Comparison of ENCODE assay signal across 23 cellular contexts in the genomic region with DNA sequence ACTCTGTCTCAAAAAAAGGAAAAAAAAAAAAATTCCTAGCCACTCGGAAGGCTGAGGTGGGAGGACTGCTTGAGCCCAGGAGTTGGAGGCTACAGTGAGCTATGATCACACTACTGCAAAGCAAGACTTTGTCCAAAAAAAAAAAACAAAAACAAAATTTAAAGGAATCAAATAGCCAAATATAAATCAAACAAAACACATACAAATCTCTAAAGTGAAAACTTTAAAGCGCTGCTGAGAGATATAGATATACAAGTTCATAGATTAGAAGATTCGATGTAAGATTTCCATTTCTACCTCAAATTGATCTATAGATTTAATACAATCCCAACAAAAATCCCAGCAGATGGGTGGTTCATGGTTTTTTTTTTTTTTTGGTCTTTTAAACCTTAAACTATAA.
DNase-seq lines count a peak whose midpoint lies in the region; ATAC-seq and TF ChIP-seq lines count a peak whose summit lies in the region.
"Had no signal": no experiment of that assay in that cellular context is flagged by ENCODE, and none has a peak within 500 bp of the region (broad histone marks: within the 10 kb centered on the region; RNA-seq: fewer than 3 reads in every experiment).

No MANE protein-coding gene starts in this region.

- H3K4me1 Mint-ChIP-seq in CD4-positive, CD25-positive, alpha-beta regulatory T cell: peaks cover 24 to 36% (median 29%) of the 10 kb centered on the region in 4 donors
- H3K4me1 Mint-ChIP-seq in T-helper 17 cell (peaks cover 20% of the 10 kb centered on the region), endodermal cell (no peaks in the 10 kb centered on the region)
- H3K4me1 Mint-ChIP-seq: B cell had no signal

- H3K27me3 ChIP-seq in CD4-positive, CD25-positive, alpha-beta regulatory T cell (ENCODE audit: control insufficient read depth, insufficient read depth, low read length): no peaks in the 10 kb centered on the region
- H3K27me3 ChIP-seq in endodermal cell (ENCODE audit: control insufficient read depth, insufficient read depth, low read length, poor library complexity, severe bottlenecking) (no peaks in the 10 kb centered on the region), esophagus muscularis mucosa (no peaks in the 10 kb centered on the region)
- H3K27me3 ChIP-seq: BLaER1 treated with 17β-estradiol and CSF1 and Interleukin-3, amounts not matched to agents 10 nM and 100 nM had no signal

- peak overlapping the region in 2 of 3 donors; percentile 15 to 23 for H3K27ac Mint-ChIP-seq in CD4-positive, CD25-positive, alpha-beta regulatory T cell
- H3K27ac Mint-ChIP-seq in T-helper 17 cell (peak overlapping the region; percentile 54), endodermal cell (no peak overlapping the region)
- H3K27ac Mint-ChIP-seq: B cell had no signal

- peaks cover 0 to 5% (median 0%) of the 10 kb centered on the region in 7 donors for H3K9me3 Mint-ChIP-seq in CD4-positive, CD25-positive, alpha-beta regulatory T cell
- H3K9me3 Mint-ChIP-seq in endodermal cell: peaks cover 31% of the 10 kb centered on the region
- H3K9me3 Mint-ChIP-seq: CD8-positive, alpha-beta memory T cell had no signal

- no peak for ATAC-seq in CD4-positive, CD25-positive, alpha-beta regulatory T cell (ENCODE audit: low read depth in 2 of 2)
- ATAC-seq in T-helper 17 cell (no peak), HG03280 (IDR thresholded peaks at IDR 0.05; ENCODE audit: unreplicated experiment) (no peak)
- ATAC-seq: A549, GM12878 had no signal

- no peak overlapping the region for H3K4me3 Mint-ChIP-seq in CD4-positive, CD25-positive, alpha-beta regulatory T cell
- H3K4me3 Mint-ChIP-seq in T-helper 17 cell (no peak overlapping the region), endodermal cell (no peak overlapping the region)
- H3K4me3 Mint-ChIP-seq: B cell; CD4-positive, alpha-beta memory T cell; CD8-positive, alpha-beta memory T cell had no signal

- intact Hi-C loops in esophagus muscularis mucosa (cut with DNase I): no loop called here

- WGBS in endodermal cell (ENCODE audit: insufficient coverage in 1 of 2, insufficient read length in 1 of 2), 2 experiments: 100% methylated on average over 1 to 2 of the region's 3 CpGs
- 97% methylated on average over 3 of the region's 3 CpGs for WGBS in esophagus muscularis mucosa

- no peaks in the 10 kb centered on the region for H3K27me3 Mint-ChIP-seq in CD4-positive, CD25-positive, alpha-beta regulatory T cell
- no peaks in the 10 kb centered on the region for H3K27me3 Mint-ChIP-seq in T-helper 17 cell
- no peaks in the 10 kb centered on the region for H3K27me3 Mint-ChIP-seq in endodermal cell (ENCODE audit: insufficient read depth)
- H3K27me3 Mint-ChIP-seq: B cell; CD4-positive, alpha-beta memory T cell; CD8-positive, alpha-beta memory T cell had no signal

- H3K36me3 ChIP-seq in CD4-positive, CD25-positive, alpha-beta regulatory T cell (ENCODE audit: control insufficient read depth, insufficient read depth, low read length): peaks cover 60% of the 10 kb centered on the region
- H3K36me3 ChIP-seq in endodermal cell (ENCODE audit: control insufficient read depth, insufficient read depth, low read length): peaks cover 81% of the 10 kb centered on the region
- peaks cover 22 to 49% (median 27%) of the 10 kb centered on the region in 4 donors for H3K36me3 ChIP-seq in esophagus muscularis mucosa

- no peak for DNase-seq in CD4-positive, CD25-positive, alpha-beta regulatory T cell
- DNase-seq in T-helper 17 cell: no peak
- DNase-seq in endodermal cell: no peak
- no peak for DNase-seq in activated effector memory CD4-positive, alpha-beta T cell treated with anti-CD3 and anti-CD28 coated beads, Interleukin-2, amount 50 U/mL, for 16 hours
- DNase-seq in esophagus muscularis mucosa (ENCODE audit: extremely low spot score): no peak
- DNase-seq: AML-193; CD4-positive, alpha-beta memory T cell; CD8-positive, alpha-beta memory T cell; COR-L47; DMS 273 treated with DMSO at 0.1 percent for 48 hours; DMS153; DMS53; DMS79; DND-41; EL; GDM1 had no signal

- TF ChIP-seq CTCF in endodermal cell (conservative IDR thresholded peaks at IDR 0.05) (no peak), esophagus muscularis mucosa (IDR thresholded peaks at IDR 0.05) (no peak)

- TF ChIP-seq EP300 in esophagus muscularis mucosa (IDR thresholded peaks at IDR 0.05): no peak

- H3K4me3 ChIP-seq in CD4-positive, CD25-positive, alpha-beta regulatory T cell (ENCODE audit: low read depth, low read length): no peak overlapping the region
- H3K4me3 ChIP-seq in endodermal cell (ENCODE audit: low read length) (peak overlapping the region; percentile 32), esophagus muscularis mucosa (no peak overlapping the region)
- H3K4me3 ChIP-seq: A549; BLaER1 treated with 17β-estradiol and CSF1 and Interleukin-3, amounts not matched to agents 10 nM and 100 nM; GM12878 had no signal

- H3K4me1 ChIP-seq in CD4-positive, CD25-positive, alpha-beta regulatory T cell (ENCODE audit: control insufficient read depth, insufficient read depth, low read length, poor library complexity, severe bottlenecking): peaks cover 4% of the 10 kb centered on the region
- H3K4me1 ChIP-seq in endodermal cell (ENCODE audit: control insufficient read depth, insufficient read depth, low read length): no peaks in the 10 kb centered on the region
- H3K4me1 ChIP-seq in esophagus muscularis mucosa: peaks cover 0 to 19% (median 10%) of the 10 kb centered on the region in 4 donors

- no peak overlapping the region for H3K9ac ChIP-seq in endodermal cell (ENCODE audit: extremely low read depth, low read length, poor library complexity, severe bottlenecking)
- H3K9ac ChIP-seq: BLaER1 treated with 17β-estradiol and CSF1 and Interleukin-3, amounts not matched to agents 10 nM and 100 nM had no signal

- no peak for TF ChIP-seq POLR2A in esophagus muscularis mucosa (IDR thresholded peaks at IDR 0.05; ENCODE audit: low read depth)

- no peak overlapping the region for H3K27ac ChIP-seq in CD4-positive, CD25-positive, alpha-beta regulatory T cell (ENCODE audit: insufficient read depth, low read length, poor library complexity, severe bottlenecking)
- H3K27ac ChIP-seq in endodermal cell (ENCODE audit: low read depth, low read length): no peak overlapping the region
- no peak overlapping the region for H3K27ac ChIP-seq in esophagus muscularis mucosa (replicated peaks in 1 of 4)
- H3K27ac ChIP-seq: 22Rv1; A549; BLaER1 treated with 17β-estradiol and CSF1 and Interleukin-3, amounts not matched to agents 10 nM and 100 nM; C4-2B had no signal

- H3K9me3 ChIP-seq in CD4-positive, CD25-positive, alpha-beta regulatory T cell (ENCODE audit: control insufficient read depth in 2 of 2, low read length in 2 of 2): no peaks in the 10 kb centered on the region
- H3K9me3 ChIP-seq in T-helper 17 cell (ENCODE audit: control insufficient read depth, low read length, poor library complexity, severe bottlenecking): no peaks in the 10 kb centered on the region
- peaks cover 53% of the 10 kb centered on the region for H3K9me3 ChIP-seq in endodermal cell (ENCODE audit: control insufficient read depth, low read length)
- H3K9me3 ChIP-seq in esophagus muscularis mucosa: no peaks in the 10 kb centered on the region
- H3K9me3 ChIP-seq: A549 had no signal

- H3K36me3 Mint-ChIP-seq in CD4-positive, CD25-positive, alpha-beta regulatory T cell: peaks cover 65% of the 10 kb centered on the region
- peaks cover 9% of the 10 kb centered on the region for H3K36me3 Mint-ChIP-seq in T-helper 17 cell (ENCODE audit: low read depth)
- peaks cover 79% of the 10 kb centered on the region for H3K36me3 Mint-ChIP-seq in endodermal cell (ENCODE audit: low read depth)
